19 cellular contexts compared by ENCODE assay signal in the genomic region with DNA sequence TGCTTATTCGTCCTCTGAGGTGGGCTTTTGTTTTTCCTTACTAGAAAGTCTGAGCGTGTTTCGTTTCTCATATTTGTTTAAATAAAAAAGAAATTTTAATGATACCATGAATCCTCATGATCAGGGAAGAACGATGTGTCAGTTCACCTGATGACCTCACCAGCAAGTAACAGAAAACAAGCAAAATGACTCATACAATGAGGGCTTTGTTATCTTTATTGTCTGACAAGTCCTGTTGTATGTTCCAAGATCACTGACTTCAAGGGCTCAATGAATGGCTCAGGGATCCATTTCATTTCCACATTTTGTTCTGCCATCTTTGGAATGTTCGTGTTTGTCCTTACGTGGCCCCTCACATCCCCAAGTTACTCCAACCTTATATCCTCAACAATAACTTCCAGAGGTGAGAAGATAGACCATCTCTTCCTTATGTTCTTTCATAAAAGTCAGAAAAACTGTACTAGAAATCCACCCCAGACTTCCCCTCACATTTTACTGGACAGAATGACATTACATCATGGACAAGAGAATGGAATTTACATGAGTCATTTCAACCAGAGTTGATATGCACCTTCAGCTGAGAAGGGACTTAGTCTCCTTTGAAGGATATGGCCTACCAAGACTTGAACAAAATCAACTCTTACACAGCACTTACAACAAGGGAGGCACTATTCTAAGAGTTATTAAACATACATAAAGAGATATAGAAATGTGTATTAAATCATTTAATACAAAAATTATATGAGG.
A peak's percentile ranks its signal among the peaks of the same experiment; 100 is the strongest.
DNase-seq lines count a peak whose midpoint lies in the region; ATAC-seq, FAIRE-seq and TF ChIP-seq lines count a peak whose summit lies in the region.
"Had no signal": no experiment of that assay in that cellular context is flagged by ENCODE, and none has a peak within 500 bp of the region (broad histone marks: within the 10 kb centered on the region; RNA-seq: fewer than 3 reads in every experiment).

No MANE protein-coding gene starts in this region.

- no peak for TF ChIP-seq POLR2A in K562 (conservative IDR thresholded peaks at IDR 0.05)

- H3K9ac ChIP-seq in K562 (ENCODE audit: insufficient read depth in 1 of 2, low read depth in 2 of 2, low read length in 2 of 2), result no peak overlapping the region
- no peak overlapping the region for H3K9ac ChIP-seq in keratinocyte (ENCODE audit: control insufficient read depth, extremely low read depth, insufficient read depth, low read length)
- H3K9ac ChIP-seq: parathyroid adenoma had no signal

- no peak for TF ChIP-seq RAD21 in K562 (CRISPR knock-in tag; conservative IDR thresholded peaks at IDR 0.05 in 1 of 2, IDR thresholded peaks at IDR 0.05 in 1 of 2)

- no peak for TF ChIP-seq EP300 in K562 (IDR thresholded peaks at IDR 0.05; ENCODE audit: low read length)

- in situ Hi-C loops in K562 (cut with MboI), result no loop called here

- FAIRE-seq in K562 (lab: Jason Lieb, UNC), result no peak
- FAIRE-seq in keratinocyte (lab: Jason Lieb, UNC), result peak; percentile 94
- FAIRE-seq: colon, GM19239, small intestine had no signal

- H3K4me3 ChIP-seq in AG10803 (ENCODE audit: low read length), result no peak overlapping the region
- H3K4me3 ChIP-seq in K562, result no peak overlapping the region
- H3K4me3 ChIP-seq in keratinocyte (ENCODE audit: control insufficient read depth in 2 of 3, extremely low read depth in 1 of 3, insufficient read depth in 2 of 3, low read depth in 1 of 3, low read length in 3 of 3), result no peak overlapping the region
- H3K4me3 ChIP-seq: left lung, Peyer's patch, thyroid gland had no signal

- H3K27ac ChIP-seq in K562 (ENCODE audit: extremely low read depth, low read depth, low read length), result no peak overlapping the region
- H3K27ac ChIP-seq in keratinocyte (ENCODE audit: control insufficient read depth, insufficient read depth, low read length), result no peak overlapping the region
- H3K27ac ChIP-seq: left lung, parathyroid adenoma, Peyer's patch, thyroid gland had no signal

- CTCF ChIA-PET in K562 (lab: Yijun Ruan, JAX; ENCODE audit: low intra/inter-chr PET ratio), result no interaction called here

- WGBS in K562 (ENCODE audit: insufficient coverage, low coverage, missing lambda C conversion rate), result 2% methylated on average over 6 of the region's 6 CpGs

- H3K4me1 ChIP-seq in K562 (replicated peaks in 1 of 2; ENCODE audit: control insufficient read depth in 2 of 2, insufficient read depth in 2 of 2, low read length in 2 of 2), result no peaks in the 10 kb centered on the region
- H3K4me1 ChIP-seq in keratinocyte (ENCODE audit: control insufficient read depth, extremely low read depth, insufficient read depth, low read length), result peaks cover 3% of the 10 kb centered on the region
- H3K4me1 ChIP-seq: left lung, parathyroid adenoma, Peyer's patch, thyroid gland had no signal

- H2AFZ ChIP-seq in K562 (ENCODE audit: low read depth, low read length) (no peak overlapping the region), keratinocyte (ENCODE audit: control insufficient read depth, low read length) (no peak overlapping the region)
- H2AFZ ChIP-seq: parathyroid adenoma had no signal

- H4K20me1 ChIP-seq in K562 (replicated peaks; ENCODE audit: control insufficient read depth, insufficient read depth, low read length) (no peaks in the 10 kb centered on the region), keratinocyte (ENCODE audit: control insufficient read depth, extremely low read depth, insufficient read depth, low read length) (no peaks in the 10 kb centered on the region)

- no peaks in the 10 kb centered on the region for H3K36me3 ChIP-seq in K562 (ENCODE audit: control insufficient read depth, insufficient read depth, low read length)
- H3K36me3 ChIP-seq in keratinocyte (ENCODE audit: control insufficient read depth in 2 of 2, extremely low read depth in 1 of 2, insufficient read depth in 2 of 2, low read length in 2 of 2), result no peaks in the 10 kb centered on the region
- H3K36me3 ChIP-seq: left lung, Peyer's patch, thyroid gland had no signal

- H3K9me3 ChIP-seq in K562 (replicated peaks; ENCODE audit: control insufficient read depth, insufficient read depth, low read depth, low read length) (no peaks in the 10 kb centered on the region), keratinocyte (ENCODE audit: control insufficient read depth, low read depth, low read length) (no peaks in the 10 kb centered on the region)
- H3K9me3 ChIP-seq: left lung, Peyer's patch, thyroid gland had no signal

- peak; percentile 1 for DNase-seq in AG10803 (ENCODE audit: low read depth)
- peak; percentile 47 for DNase-seq in HT1080 (ENCODE audit: low read depth)
- DNase-seq in K562 (ENCODE audit: extremely low read depth in 1 of 4, low spot score in 3 of 4), result no peak
- DNase-seq in keratinocyte (ENCODE audit: low read depth, low spot score), result peak; percentile 45
- no peak for DNase-seq in left cardiac atrium
- no peak for DNase-seq in iPS-NIHi7 (ENCODE audit: extremely low spot score)
- DNase-seq: amniotic stem cell, left lung, NCI-H187 treated with DMSO at 0.1 percent for 48 hours, NCI-H526 treated with DMSO at 0.1 percent for 48 hours, Peyer's patch, small intestine, thyroid gland had no signal

- H3K27me3 ChIP-seq in K562 (ENCODE audit: control insufficient read depth in 2 of 2, insufficient read depth in 2 of 2, low read length in 2 of 2), result no peaks in the 10 kb centered on the region
- no peaks in the 10 kb centered on the region for H3K27me3 ChIP-seq in keratinocyte (ENCODE audit: control insufficient read depth, extremely low read depth, insufficient read depth, low read length)
- H3K27me3 ChIP-seq: left lung, Peyer's patch, thyroid gland had no signal

- H3K4me2 ChIP-seq in K562 (ENCODE audit: insufficient read depth, low read length) (no peak overlapping the region), keratinocyte (ENCODE audit: control insufficient read depth, extremely low read depth, insufficient read depth, low read depth, low read length) (no peak overlapping the region)

- no TSS peak for BruUV-seq in K562 (replicated peaks; lab: Mats Ljungman, UMichigan)

- no peak for TF ChIP-seq CTCF in AG10803 (conservative IDR thresholded peaks at IDR 0.05; ENCODE audit: low read length)
- no peak for TF ChIP-seq CTCF in K562 (IDR thresholded peaks at IDR 0.05 in 2 of 3, conservative IDR thresholded peaks at IDR 0.05 in 1 of 3; ENCODE audit: insufficient read depth in 2 of 3, low read depth in 1 of 3, low read length in 3 of 3)
- no peak for TF ChIP-seq CTCF in keratinocyte (optimal IDR thresholded peaks at IDR 0.05 in 1 of 3, IDR thresholded peaks at IDR 0.05 in 1 of 3, conservative IDR thresholded peaks at IDR 0.05 in 1 of 3; ENCODE audit: extremely low read depth in 1 of 3, insufficient read depth in 2 of 3, low read length in 3 of 3)

- POLR2A ChIA-PET in K562 (lab: Yijun Ruan, JAX), result no interaction called here

- H3K9me1 ChIP-seq in K562 (ENCODE audit: control insufficient read depth, insufficient read depth, low read length), result no peaks in the 10 kb centered on the region
- H3K9me1 ChIP-seq in keratinocyte (ENCODE audit: control insufficient read depth, extremely low read depth, insufficient read depth, low read length), result no peaks in the 10 kb centered on the region

- intact Hi-C loops in K562 (cut with micrococcal nuclease), result no loop called here
- intact Hi-C loops in left cardiac atrium (cut with DNase I), result no loop called here

- H3K79me2 ChIP-seq in K562 (ENCODE audit: control insufficient read depth, insufficient read depth, low read length), result no peaks in the 10 kb centered on the region
- no peaks in the 10 kb centered on the region for H3K79me2 ChIP-seq in keratinocyte (ENCODE audit: control insufficient read depth, insufficient read depth, low read length)
- H3K79me2 ChIP-seq: parathyroid adenoma had no signal

- ATAC-seq in K562 (no peak), left cardiac atrium (no peak), GM21447 (IDR thresholded peaks at IDR 0.05; ENCODE audit: unreplicated experiment) (no peak), HG02840 (IDR thresholded peaks at IDR 0.05; ENCODE audit: low FRiP score, unreplicated experiment) (no peak)
- ATAC-seq: left lung, WTC11 had no signal

- dilution Hi-C loops in keratinocyte (cut with MboI; ENCODE audit: extremely low pct_ligation_motif_present, low sequenced_read_pairs), result no loop called here

TF ChIP-seq in K562, 482 proteins besides CTCF, POLR2A, EP300 and RAD21:
- TF ChIP-seq, protein P1, sequence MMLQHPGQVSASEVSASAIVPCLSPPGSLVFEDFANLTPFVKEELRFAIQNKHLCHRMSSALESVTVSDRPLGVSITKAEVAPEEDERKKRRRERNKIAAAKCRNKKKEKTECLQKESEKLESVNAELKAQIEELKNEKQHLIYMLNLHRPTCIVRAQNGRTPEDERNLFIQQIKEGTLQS (IDR thresholded peaks at IDR 0.05), result peak; percentile 69
- TF ChIP-seq, protein P1 (CRISPR knock-in tag; conservative IDR thresholded peaks at IDR 0.05), result no peak
- no peak for TF ChIP-seq PHF8 (IDR thresholded peaks at IDR 0.05; ENCODE audit: borderline replicate concordance, low read length)
- no peak for TF ChIP-seq SREBF2 (CRISPR knock-in tag; IDR thresholded peaks at IDR 0.05)
- peak; percentile 68 for TF ChIP-seq FOSL1 (tag; conservative IDR thresholded peaks at IDR 0.05)
- no peak for TF ChIP-seq NFATC3 (IDR thresholded peaks at IDR 0.05)
- peak; percentile 32; the same call in 1 of the 2 replicates for TF ChIP-seq JUND (IDR thresholded peaks at IDR 0.05; ENCODE audit: borderline replicate concordance, low read depth, low read length)
- TF ChIP-seq JUND (tag; IDR thresholded peaks at IDR 0.05; ENCODE audit: borderline replicate concordance, low read depth, low read length), result peak; percentile 74; the same call in 2 of the 3 replicates

Comparison
In these comparisons a context has a peak if more than half of its experiments do, and no peak if none do; other contexts are left out.
1. DNase-seq: peak in AG10803 (single experiment), HT1080 (single experiment) and keratinocyte (single experiment); none in K562 (0 of 4), left cardiac atrium (single experiment) and iPS-NIHi7 (single experiment).